ENCODE assay signal across 2 cellular contexts in the genomic region with DNA sequence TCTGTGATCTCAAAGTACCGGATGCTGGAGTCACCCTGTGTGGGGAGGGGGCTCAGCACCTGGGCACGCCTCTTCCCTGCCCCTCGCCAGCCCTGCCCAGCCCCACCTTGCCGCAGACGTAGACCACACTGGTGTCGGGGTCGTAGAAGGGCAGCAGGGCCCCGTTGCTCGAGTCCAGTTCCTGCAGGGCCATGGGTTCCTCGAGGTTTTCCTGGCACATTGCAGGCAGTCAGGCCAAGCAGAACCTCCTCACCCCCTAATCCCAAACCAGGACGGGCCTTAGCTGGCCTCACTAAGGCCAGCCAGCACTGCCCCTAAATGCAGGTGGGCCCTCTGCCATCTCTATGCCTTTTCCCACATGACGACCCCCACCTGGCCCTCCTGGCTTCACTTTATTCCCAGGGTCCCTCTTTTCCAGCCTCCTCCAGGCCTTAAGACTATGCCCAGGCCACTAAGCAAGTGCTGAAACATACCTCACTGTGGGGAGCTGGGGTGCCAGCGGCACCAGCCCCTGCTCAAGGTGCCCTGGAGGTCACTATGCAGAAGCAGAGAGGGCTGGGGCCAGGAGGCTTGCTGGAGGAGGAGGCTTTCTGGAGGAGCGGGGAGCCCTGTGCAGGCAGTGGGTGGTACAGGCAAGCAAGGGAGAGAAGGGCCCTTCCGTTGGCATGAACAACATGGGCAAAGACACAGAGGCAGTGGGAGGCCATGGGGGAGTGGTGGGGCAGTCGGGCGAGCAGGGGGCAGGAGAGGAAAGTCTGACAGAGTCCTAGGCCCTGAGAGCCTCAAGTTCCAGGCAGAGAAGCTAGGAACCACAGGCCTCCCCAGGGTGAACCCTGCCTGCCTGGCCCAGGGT.
TF ChIP-seq lines count a peak whose summit lies in the region.

No MANE protein-coding gene starts in this region.

TF ChIP-seq in HCT116, 20 proteins besides CTCF, POLR2A, EP300 and RAD21:
- TF ChIP-seq CBX3 (IDR thresholded peaks at IDR 0.05; ENCODE audit: low read depth), result no peak
- TF ChIP-seq CEBPB (IDR thresholded peaks at IDR 0.05; ENCODE audit: low read depth), result no peak
- TF ChIP-seq SIN3A (IDR thresholded peaks at IDR 0.05; ENCODE audit: low read depth), result no peak

TF ChIP-seq in HEK293T, 16 proteins besides CTCF, POLR2A, EP300 and RAD21:
- TF ChIP-seq, protein P1, sequence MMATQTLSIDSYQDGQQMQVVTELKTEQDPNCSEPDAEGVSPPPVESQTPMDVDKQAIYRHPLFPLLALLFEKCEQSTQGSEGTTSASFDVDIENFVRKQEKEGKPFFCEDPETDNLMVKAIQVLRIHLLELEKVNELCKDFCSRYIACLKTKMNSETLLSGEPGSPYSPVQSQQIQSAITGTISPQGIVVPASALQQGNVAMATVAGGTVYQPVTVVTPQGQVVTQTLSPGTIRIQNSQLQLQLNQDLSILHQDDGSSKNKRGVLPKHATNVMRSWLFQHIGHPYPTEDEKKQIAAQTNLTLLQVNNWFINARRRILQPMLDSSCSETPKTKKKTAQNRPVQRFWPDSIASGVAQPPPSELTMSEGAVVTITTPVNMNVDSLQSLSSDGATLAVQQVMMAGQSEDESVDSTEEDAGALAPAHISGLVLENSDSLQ (IDR thresholded peaks at IDR 0.05), result no peak
- no peak for TF ChIP-seq FOXA1 (IDR thresholded peaks at IDR 0.05)
- no peak for TF ChIP-seq ELF4 (IDR thresholded peaks at IDR 0.05)
